ENCODE assay signal across 8 cellular contexts in the genomic region with DNA sequence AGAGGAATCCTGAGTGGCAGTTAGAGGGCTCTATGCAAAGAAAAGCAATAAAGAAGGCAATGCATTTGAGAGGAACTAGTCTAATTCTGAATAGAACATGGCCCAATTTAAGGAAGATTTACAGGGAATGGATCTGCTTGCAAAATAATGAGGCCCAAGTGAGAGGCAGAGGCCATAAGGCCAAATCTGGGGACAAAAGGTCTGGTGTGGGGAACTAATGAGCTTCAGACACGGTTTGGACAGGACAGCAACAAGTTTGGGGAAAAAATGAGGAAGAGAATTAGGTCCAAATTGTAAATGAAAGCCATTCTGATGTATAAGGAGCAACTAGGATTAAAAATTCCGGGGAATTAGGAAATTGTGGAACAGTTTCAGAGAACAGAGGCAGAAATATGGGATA.
DNase-seq lines count a peak whose midpoint lies in the region; ATAC-seq and TF ChIP-seq lines count a peak whose summit lies in the region.

No MANE protein-coding gene starts in this region.

- POLR2A ChIA-PET in Caco-2 (lab: Charles Lee) = interaction anchor here (0.7 kb wide), 1 partner anchor 140 kb away, joined by 5 read pairs; no protein-coding TSS in a partner anchor
- POLR2A ChIA-PET in PC-3 (lab: Charles Lee; ENCODE audit: unreplicated experiment) = interaction anchor here (0.7 kb wide), 1 partner anchor 1334 kb away, joined by 3 read pairs; no protein-coding TSS in a partner anchor
- POLR2A ChIA-PET in HEK293T (lab: Yijun Ruan, JAX) = no interaction called here

- H3K27ac ChIP-seq in PC-3 (ENCODE audit: low read length) (no peak overlapping the region), esophagus (ENCODE audit: low read depth in 2 of 2, low read length in 1 of 2) (peak overlapping the region; percentile 8 to 26), trophoblast cell (ENCODE audit: low read depth, low read length) (peak overlapping the region; percentile 48)

- intact Hi-C loops in Caco-2 (cut with micrococcal nuclease; ENCODE audit: unreplicated experiment) = no loop called here
- intact Hi-C loops in PC-3 (cut with micrococcal nuclease) = no loop called here

- H4K8ac ChIP-seq in trophoblast cell (ENCODE audit: low read depth, low read length) = no peak overlapping the region

- DNase-seq in Caco-2 = no peak
- DNase-seq in PC-3 = no peak
- DNase-seq in trophoblast cell = no peak
- DNase-seq in NCI-H2227 treated with DMSO at 0.1 percent for 48 hours (lab: John Stamatoyannopoulos, UW) = no peak
- DNase-seq in HEK293T (ENCODE audit: extremely low spot score) = no peak

- H4K91ac ChIP-seq in trophoblast cell (ENCODE audit: low read depth, low read length) = no peak overlapping the region

- H3K9me3 ChIP-seq in Caco-2 = no peaks in the 10 kb centered on the region
- no peaks in the 10 kb centered on the region for H3K9me3 ChIP-seq in PC-3 (ENCODE audit: low read length)
- no peaks in the 10 kb centered on the region for H3K9me3 ChIP-seq in esophagus (ENCODE audit: control insufficient read depth in 2 of 2, insufficient read depth in 1 of 2, low read depth in 1 of 2, low read length in 1 of 2)
- no peaks in the 10 kb centered on the region for H3K9me3 ChIP-seq in trophoblast cell (ENCODE audit: insufficient read depth, low read depth, low read length)

- no peaks in the 10 kb centered on the region for H3K9me3 Mint-ChIP-seq in Caco-2 (ENCODE audit: unreplicated experiment)

- H3K18ac ChIP-seq in trophoblast cell (ENCODE audit: low read length) = no peak overlapping the region

- H3K4me2 ChIP-seq in PC-3 (ENCODE audit: low read length) = peak overlapping the region; percentile 84
- H3K4me2 ChIP-seq in trophoblast cell (ENCODE audit: low read length) = peak overlapping the region; percentile 60

- H3K4me3 ChIP-seq in Caco-2 (ENCODE audit: low read depth, low read length) (no peak overlapping the region), PC-3 (ENCODE audit: low read length) (peak overlapping the region; percentile 93), esophagus (ENCODE audit: low read depth in 1 of 2, low read length in 2 of 2) (peak overlapping the region in 1 of 2 donors; percentile 62), trophoblast cell (ENCODE audit: low read depth, low read length) (no peak overlapping the region)

- peaks cover 24% of the 10 kb centered on the region; the same call in 1 of the 2 replicates for H4K20me1 ChIP-seq in PC-3 (ENCODE audit: low read length)

- no peak overlapping the region for H2AK5ac ChIP-seq in trophoblast cell (ENCODE audit: low read length)

- no peaks in the 10 kb centered on the region for H3F3A ChIP-seq in PC-3 (ENCODE audit: low read length, unreplicated experiment)

- no peak overlapping the region for H3K27ac Mint-ChIP-seq in Caco-2 (ENCODE audit: unreplicated experiment)

- H2AFZ ChIP-seq in PC-3 (ENCODE audit: low read length) (no peak overlapping the region), trophoblast cell (ENCODE audit: insufficient read depth, low read length, poor library complexity) (no peak overlapping the region)

- H3K36me3 Mint-ChIP-seq in Caco-2 (ENCODE audit: insufficient read depth, unreplicated experiment) = peaks cover 12% of the 10 kb centered on the region

- no peak overlapping the region for H2BK12ac ChIP-seq in trophoblast cell (ENCODE audit: low read length)

- no peak for TF ChIP-seq CTCF in Caco-2 (IDR thresholded peaks at IDR 0.05; ENCODE audit: insufficient read depth in 1 of 2, low read depth in 1 of 2, low read length in 1 of 2, severe bottlenecking in 1 of 2, unreplicated experiment in 1 of 2)
- no peak for TF ChIP-seq CTCF in PC-3 (conservative IDR thresholded peaks at IDR 0.05; ENCODE audit: low read depth, low read length)

- no peaks in the 10 kb centered on the region for H3K9me2 ChIP-seq in PC-3 (replicated peaks; ENCODE audit: low read length)

- peaks cover 15% of the 10 kb centered on the region for H3K4me1 ChIP-seq in Caco-2
- H3K4me1 ChIP-seq in PC-3 (ENCODE audit: insufficient read depth, low read length) = peaks cover 39% of the 10 kb centered on the region
- peaks cover 3 to 12% of the 10 kb centered on the region in 2 donors for H3K4me1 ChIP-seq in esophagus (ENCODE audit: control insufficient read depth in 2 of 2, insufficient read depth in 2 of 2, low read length in 1 of 2)
- peaks cover 22 to 30% of the 10 kb centered on the region in 2 experiments for H3K4me1 ChIP-seq in trophoblast cell (ENCODE audit: control insufficient read depth in 1 of 2, insufficient read depth in 2 of 2, low read length in 2 of 2)

- H3K27me3 Mint-ChIP-seq in Caco-2 (ENCODE audit: insufficient read depth, unreplicated experiment) = no peaks in the 10 kb centered on the region

- no peak overlapping the region for H2BK5ac ChIP-seq in trophoblast cell (ENCODE audit: low read depth, low read length, poor library complexity)

- WGBS in esophagus, 2 donors = 19 to 20% methylated on average over 2 of the region's 2 CpGs
- no CpG with 5 or more reads among the region's 2 CpGs for WGBS in trophoblast cell (ENCODE audit: extremely low coverage, insufficient coverage, insufficient read length)

- H3K79me1 ChIP-seq in trophoblast cell (ENCODE audit: low read length) = peaks cover 16% of the 10 kb centered on the region

- CTCF ChIA-PET in Caco-2 (lab: Charles Lee) (no interaction called here), PC-3 (lab: Charles Lee) (no interaction called here), HEK293T (lab: Yijun Ruan, JAX) (no interaction called here)

- H3K4ac ChIP-seq in trophoblast cell (ENCODE audit: low read depth, low read length) = no peak overlapping the region

- H3K79me2 ChIP-seq in PC-3 (ENCODE audit: low read length) (peaks cover 64% of the 10 kb centered on the region), trophoblast cell (ENCODE audit: control insufficient read depth, insufficient read depth, low read length, poor library complexity) (peaks cover 16% of the 10 kb centered on the region)

- H3K23ac ChIP-seq in trophoblast cell (ENCODE audit: low read length) = no peak overlapping the region

- no peak overlapping the region for H3K9ac ChIP-seq in PC-3 (ENCODE audit: low read length)
- no peak overlapping the region for H3K9ac ChIP-seq in trophoblast cell (ENCODE audit: low read length)

- H3K36me3 ChIP-seq in Caco-2 (ENCODE audit: control insufficient read depth, insufficient read depth, low read length) (no peaks in the 10 kb centered on the region; the same call in 1 of the 2 replicates), PC-3 (ENCODE audit: low read depth, low read length) (no peaks in the 10 kb centered on the region), esophagus (ENCODE audit: control insufficient read depth in 2 of 2, insufficient read depth in 2 of 2, low read length in 1 of 2) (no peaks in the 10 kb centered on the region), trophoblast cell (ENCODE audit: control insufficient read depth in 1 of 2, insufficient read depth in 2 of 2, low read length in 2 of 2) (no peaks in the 10 kb centered on the region)

- H3K4me3 Mint-ChIP-seq in Caco-2 (ENCODE audit: unreplicated experiment) = peak overlapping the region; percentile 87

- H4K12ac ChIP-seq in trophoblast cell (ENCODE audit: low read depth, low read length) = no peak overlapping the region

- no peak overlapping the region for H3K14ac ChIP-seq in trophoblast cell (ENCODE audit: low read length)

- H3K4me1 Mint-ChIP-seq in Caco-2 (ENCODE audit: low read depth, unreplicated experiment) = peaks cover 33% of the 10 kb centered on the region

- ATAC-seq in PC-3 (no peak), HG03175 (IDR thresholded peaks at IDR 0.05; ENCODE audit: unreplicated experiment) (no peak), HG03135 (IDR thresholded peaks at IDR 0.05; ENCODE audit: unreplicated experiment) (no peak)

- H3K27me3 ChIP-seq in Caco-2 (replicated peaks; ENCODE audit: control insufficient read depth, insufficient read depth, low read length) (no peaks in the 10 kb centered on the region), PC-3 (ENCODE audit: low read length) (no peaks in the 10 kb centered on the region), esophagus (ENCODE audit: control insufficient read depth in 1 of 2, insufficient read depth in 2 of 2, low read length in 2 of 2) (no peaks in the 10 kb centered on the region), trophoblast cell (ENCODE audit: insufficient read depth, low read length) (no peaks in the 10 kb centered on the region)

- BruUV-seq in Caco-2 (replicated peaks; lab: Mats Ljungman, UMichigan) (no TSS peak), PC-3 (replicated peaks; lab: Mats Ljungman, UMichigan) (no TSS peak)

- no peak overlapping the region for H2BK120ac ChIP-seq in trophoblast cell (ENCODE audit: insufficient read depth, low read length, poor library complexity)

TF ChIP-seq in HEK293T, 16 proteins besides CTCF, POLR2A, EP300 and RAD21:
- TF ChIP-seq ELF4 (IDR thresholded peaks at IDR 0.05) (no peak), LEF1 (IDR thresholded peaks at IDR 0.05; ENCODE audit: borderline replicate concordance) (no peak), L3MBTL2 (conservative IDR thresholded peaks at IDR 0.05) (no peak), ZNF384 (IDR thresholded peaks at IDR 0.05) (no peak), SP1 (IDR thresholded peaks at IDR 0.05) (no peak), FOXK2 (IDR thresholded peaks at IDR 0.05) (no peak), HDGF (IDR thresholded peaks at IDR 0.05; ENCODE audit: borderline replicate concordance) (no peak), BHLHE40 (IDR thresholded peaks at IDR 0.05; ENCODE audit: borderline replicate concordance) (no peak), CTBP1 (IDR thresholded peaks at IDR 0.05; ENCODE audit: borderline replicate concordance) (no peak)
- TF ChIP-seq, protein P1, sequence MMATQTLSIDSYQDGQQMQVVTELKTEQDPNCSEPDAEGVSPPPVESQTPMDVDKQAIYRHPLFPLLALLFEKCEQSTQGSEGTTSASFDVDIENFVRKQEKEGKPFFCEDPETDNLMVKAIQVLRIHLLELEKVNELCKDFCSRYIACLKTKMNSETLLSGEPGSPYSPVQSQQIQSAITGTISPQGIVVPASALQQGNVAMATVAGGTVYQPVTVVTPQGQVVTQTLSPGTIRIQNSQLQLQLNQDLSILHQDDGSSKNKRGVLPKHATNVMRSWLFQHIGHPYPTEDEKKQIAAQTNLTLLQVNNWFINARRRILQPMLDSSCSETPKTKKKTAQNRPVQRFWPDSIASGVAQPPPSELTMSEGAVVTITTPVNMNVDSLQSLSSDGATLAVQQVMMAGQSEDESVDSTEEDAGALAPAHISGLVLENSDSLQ (IDR thresholded peaks at IDR 0.05) = no peak
